21 cellular contexts compared by ENCODE assay signal in genomic region chr2:239929504-239929903, GRCh38.
DNase-seq lines count a peak whose midpoint lies in the region; ATAC-seq, FAIRE-seq and TF ChIP-seq lines count a peak whose summit lies in the region.
"Had no signal": no experiment of that assay in that cellular context is flagged by ENCODE, and none has a peak within 500 bp of the region (broad histone marks: within the 10 kb centered on the region; RNA-seq: fewer than 3 reads in every experiment).

No MANE protein-coding gene starts in this region.

- no peak overlapping the region for H3K27ac Mint-ChIP-seq in endodermal cell
- H3K27ac Mint-ChIP-seq: activated CD8-positive, alpha-beta T cell treated with anti-CD3 and anti-CD28 coated beads, Interleukin-2, amount 10 ng/mL, durations not matched to agents 7 days and 5 days; CD8-positive, alpha-beta T cell; nephron progenitor cell; stimulated activated memory B cell treated with anti-CD40 and anti-IgM and Interleukin-4, amounts not matched to agents 10 μg/mL and 1 μg/mL and 100 μg/mL, for 72 hours had no signal

- no peak overlapping the region for H2AFZ ChIP-seq in HepG2 (ENCODE audit: low read length)
- H2AFZ ChIP-seq: hepatocyte had no signal

- DNase-seq in right lobe of liver (peak in 2 of 3 donors; percentile 28 to 34), HepG2 (ENCODE audit: low spot score) (no peak), endodermal cell (peak; percentile 36), posterior cingulate gyrus (peak in 8 of 10 donors; percentile 8 to 83 (median 21)), RPMI8226 (no peak), SJCRH30 (no peak)
- no peak for DNase-seq in effector CD8-positive, alpha-beta T cell (lab: John Stamatoyannopoulos, UW)
- DNase-seq: activated CD8-positive, alpha-beta T cell treated with anti-CD3 and anti-CD28 coated beads, Interleukin-2, amount 10 ng/mL, durations not matched to agents 7 days and 5 days; activated gamma-delta T cell; cerebellar nuclear complex; DMS79 treated with DMSO at 0.1 percent for 48 hours; NCI-H2227 treated with DMSO at 0.1 percent for 48 hours; nephron progenitor cell; SW 1271; transverse colon had no signal

- FAIRE-seq in HepG2 (lab: Jason Lieb, UNC) = no peak
- FAIRE-seq: endometrium, H1, islet of Langerhans had no signal

- BruUV-seq in HepG2 (replicated peaks; lab: Mats Ljungman, UMichigan) = no TSS peak

- TF ChIP-seq EP300 in HepG2 (IDR thresholded peaks at IDR 0.05; ENCODE audit: low read depth in 2 of 2, low read length in 2 of 2) (no peak), HepG2 (CRISPR knock-in tag; IDR thresholded peaks at IDR 0.05; ENCODE audit: borderline replicate concordance) (no peak)

- in situ Hi-C loops in HepG2 (cut with HindIII; ENCODE audit: extremely low pct_ligation_motif_present, low pct_unique_long_range_greater_than_20kb) = no loop called here

- H3K79me2 ChIP-seq in HepG2 (ENCODE audit: insufficient read depth, low read length) = no peaks in the 10 kb centered on the region
- H3K79me2 ChIP-seq: hepatocyte had no signal

- H3K4me3 Mint-ChIP-seq in endodermal cell = no peak overlapping the region
- H3K4me3 Mint-ChIP-seq: activated CD8-positive, alpha-beta T cell treated with anti-CD3 and anti-CD28 coated beads, Interleukin-2, amount 10 ng/mL, durations not matched to agents 7 days and 5 days; CD8-positive, alpha-beta T cell; nephron progenitor cell; stimulated activated memory B cell treated with anti-CD40 and anti-IgM and Interleukin-4, amounts not matched to agents 10 μg/mL and 1 μg/mL and 100 μg/mL, for 72 hours had no signal

- H3K9ac ChIP-seq in HepG2 (ENCODE audit: insufficient read depth, low read depth, low read length) = no peak overlapping the region
- no peak overlapping the region for H3K9ac ChIP-seq in endodermal cell (ENCODE audit: extremely low read depth, low read length, poor library complexity, severe bottlenecking)

- H3K4me1 ChIP-seq in right lobe of liver (no peaks in the 10 kb centered on the region), HepG2 (ENCODE audit: insufficient read depth, low read length) (peaks cover 8% of the 10 kb centered on the region; the same call in 1 of the 2 replicates), endodermal cell (ENCODE audit: control insufficient read depth, insufficient read depth, low read length) (no peaks in the 10 kb centered on the region), SJCRH30 (peaks cover 13% of the 10 kb centered on the region; the same call in 1 of the 2 replicates)
- H3K4me1 ChIP-seq: transverse colon had no signal

- no peak for ATAC-seq in right lobe of liver
- no peak for ATAC-seq in HepG2
- ATAC-seq: activated CD8-positive, alpha-beta T cell treated with anti-CD3 and anti-CD28 coated beads, Interleukin-2, amount 10 ng/mL, durations not matched to agents 7 days and 5 days; CD8-positive, alpha-beta T cell; stimulated activated memory B cell treated with anti-CD40 and anti-IgM and Interleukin-4, amounts not matched to agents 10 μg/mL and 1 μg/mL and 100 μg/mL, for 72 hours had no signal

- no peak overlapping the region for H3K4me2 ChIP-seq in HepG2 (ENCODE audit: low read depth, low read length)
- H3K4me2 ChIP-seq: hepatocyte had no signal

- POLR2A ChIA-PET in HepG2 (lab: Yijun Ruan, JAX) = no interaction called here

- no peaks in the 10 kb centered on the region for H3K9me3 Mint-ChIP-seq in endodermal cell
- H3K9me3 Mint-ChIP-seq: CD8-positive, alpha-beta T cell had no signal

- intact Hi-C loops in right lobe of liver (cut with DNase I) = no loop called here
- intact Hi-C loops in HepG2 (cut with micrococcal nuclease; ENCODE audit: unreplicated experiment) = no loop called here
- intact Hi-C loops in posterior cingulate gyrus (cut with DNase I) = loop anchor here (10.0 kb wide), 2 partner anchors 195 to 565 kb away; no protein-coding TSS in a partner anchor

- H3K4me3 ChIP-seq in right lobe of liver = no peak overlapping the region
- H3K4me3 ChIP-seq in HepG2 (replicated peaks in 1 of 3; ENCODE audit: insufficient read depth in 1 of 3, low read depth in 2 of 3, low read length in 3 of 3) = no peak overlapping the region
- H3K4me3 ChIP-seq in endodermal cell (ENCODE audit: low read length) = no peak overlapping the region
- H3K4me3 ChIP-seq in SJCRH30 = no peak overlapping the region
- H3K4me3 ChIP-seq: hepatocyte, transverse colon had no signal

- CTCF ChIA-PET in HepG2 (lab: Yijun Ruan, JAX; ENCODE audit: low intra/inter-chr PET ratio, low total read pairs) = no interaction called here

- no peak overlapping the region for H3K27ac ChIP-seq in right lobe of liver
- no peak overlapping the region for H3K27ac ChIP-seq in HepG2 (ENCODE audit: extremely low read length, insufficient read depth, low read length)
- no peak overlapping the region for H3K27ac ChIP-seq in endodermal cell (ENCODE audit: low read depth, low read length)
- H3K27ac ChIP-seq in SJCRH30 = no peak overlapping the region
- H3K27ac ChIP-seq: hepatocyte, transverse colon had no signal

- no peak for TF ChIP-seq RAD21 in HepG2 (CRISPR knock-in tag; IDR thresholded peaks at IDR 0.05)

- H3K9me3 ChIP-seq in right lobe of liver (no peaks in the 10 kb centered on the region), HepG2 (ENCODE audit: low read length) (no peaks in the 10 kb centered on the region), endodermal cell (ENCODE audit: control insufficient read depth, low read length) (no peaks in the 10 kb centered on the region), SJCRH30 (replicated peaks) (no peaks in the 10 kb centered on the region)
- H3K9me3 ChIP-seq: transverse colon had no signal

- no peaks in the 10 kb centered on the region for H3K36me3 ChIP-seq in right lobe of liver
- H3K36me3 ChIP-seq in HepG2 (replicated peaks in 1 of 2; ENCODE audit: control insufficient read depth in 1 of 2, insufficient read depth in 2 of 2, low read length in 2 of 2) = no peaks in the 10 kb centered on the region
- H3K36me3 ChIP-seq in endodermal cell (ENCODE audit: control insufficient read depth, insufficient read depth, low read length) = no peaks in the 10 kb centered on the region
- H3K36me3 ChIP-seq in SJCRH30 = no peaks in the 10 kb centered on the region
- H3K36me3 ChIP-seq: transverse colon had no signal

- H3K27me3 ChIP-seq in right lobe of liver (no peaks in the 10 kb centered on the region), HepG2 (ENCODE audit: control insufficient read depth in 1 of 2, insufficient read depth in 2 of 2, low read length in 2 of 2) (peaks cover 0 to 13% of the 10 kb centered on the region in 2 experiments; a peak in 2 of 5 replicates), endodermal cell (ENCODE audit: control insufficient read depth, insufficient read depth, low read length, poor library complexity, severe bottlenecking) (no peaks in the 10 kb centered on the region), SJCRH30 (no peaks in the 10 kb centered on the region)
- H3K27me3 ChIP-seq: hepatocyte, transverse colon had no signal

- H4K20me1 ChIP-seq in HepG2 (ENCODE audit: insufficient read depth, low read length) = no peaks in the 10 kb centered on the region

- peaks cover 5% of the 10 kb centered on the region for H3K27me3 Mint-ChIP-seq in endodermal cell (ENCODE audit: insufficient read depth)

- TF ChIP-seq CTCF in right lobe of liver (IDR thresholded peaks at IDR 0.05) = no peak
- no peak for TF ChIP-seq CTCF in HepG2 (CRISPR knock-in tag; IDR thresholded peaks at IDR 0.05)
- no peak for TF ChIP-seq CTCF in endodermal cell (conservative IDR thresholded peaks at IDR 0.05)

- TF ChIP-seq POLR2A in right lobe of liver (IDR thresholded peaks at IDR 0.05) (no peak), HepG2 (IDR thresholded peaks at IDR 0.05; ENCODE audit: insufficient read depth in 1 of 2, low read depth in 2 of 2, low read length in 2 of 2) (no peak)

- H3K4me1 Mint-ChIP-seq in endodermal cell = no peaks in the 10 kb centered on the region

- no peaks in the 10 kb centered on the region for H3K36me3 Mint-ChIP-seq in endodermal cell (ENCODE audit: low read depth)
- H3K36me3 Mint-ChIP-seq: CD8-positive, alpha-beta T cell had no signal

- WGBS in right lobe of liver (ENCODE audit: insufficient coverage, low coverage, low lambda C conversion rate, missing lambda C conversion rate) = 89% methylated on average over 9 of the region's 9 CpGs
- 78% methylated on average over 9 of the region's 9 CpGs for WGBS in HepG2 (ENCODE audit: low lambda C conversion rate)
- 95 to 97% methylated on average over 4 to 9 of the region's 9 CpGs for WGBS in endodermal cell (ENCODE audit: insufficient coverage in 1 of 2, insufficient read length in 1 of 2), 2 experiments

TF ChIP-seq in HepG2, 621 proteins besides CTCF, POLR2A, EP300 and RAD21:
- no peak for TF ChIP-seq ZNF414 (CRISPR knock-in tag; IDR thresholded peaks at IDR 0.05)

Comparison
In these comparisons a context has a peak if more than half of its experiments do, and no peak if none do; other contexts are left out.
1. DNase-seq: peak in right lobe of liver (2 of 3), endodermal cell (single experiment) and posterior cingulate gyrus (8 of 10); none in HepG2 (single experiment), RPMI8226 (single experiment), SJCRH30 (0 of 2) and effector CD8-positive, alpha-beta T cell (single experiment).